1 cellular context compared by ENCODE assay signal in the genomic region with DNA sequence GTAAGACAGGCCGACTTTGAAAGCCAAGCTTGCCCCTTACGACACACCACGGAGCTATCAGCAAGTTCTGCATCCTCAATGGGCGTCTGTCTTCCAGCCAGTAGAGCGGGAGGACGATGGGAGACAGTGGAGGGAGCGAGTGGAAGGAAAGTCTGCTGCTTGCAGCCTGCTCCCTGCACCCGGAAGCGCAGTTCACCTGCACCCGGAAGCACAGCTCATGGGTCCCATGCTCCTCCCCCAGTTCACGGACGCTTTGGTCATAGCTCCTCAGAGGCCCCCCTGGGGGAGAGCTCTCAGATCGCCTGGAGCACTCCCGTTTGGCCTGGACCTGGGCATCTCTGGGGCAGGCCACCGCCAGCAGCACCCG.
TF ChIP-seq lines count a peak whose summit lies in the region.

No MANE protein-coding gene starts in this region.

TF ChIP-seq in endothelial cell of umbilical vein, 7 proteins besides CTCF, POLR2A, EP300 and RAD21 (continued from another document):
- no peak for TF ChIP-seq FOS (IDR thresholded peaks at IDR 0.05; ENCODE audit: borderline replicate concordance, insufficient read depth, low read length)
- TF ChIP-seq MYC (IDR thresholded peaks at IDR 0.05; ENCODE audit: low read depth, low read length): no peak
- TF ChIP-seq GATA2 (IDR thresholded peaks at IDR 0.05; ENCODE audit: insufficient read depth, insufficient read length, low read depth, low read length): no peak
